ENCODE assay signal across 40 cellular contexts in genomic region chr6:10446548-10446947, GRCh38. TPM values are rescaled to one million over a fixed set of nuclear protein-coding genes. Genes with fewer than 3 reads are reported as not detected.
"Had no signal": no experiment of that assay in that cellular context is flagged by ENCODE, and none has a peak within 500 bp of the region (broad histone marks: within the 10 kb centered on the region; RNA-seq: fewer than 3 reads in every experiment).

No MANE protein-coding gene starts in this region.

- H3K9me3 Mint-ChIP-seq: activated naive CD4-positive, alpha-beta T cell treated with anti-CD3 and anti-CD28 coated beads for 36 hours; activated naive CD4-positive, alpha-beta T cell treated with anti-CD3 and anti-CD28 coated beads, Interleukin-2, amount 10 ng/mL, durations not matched to agents 7 days and 5 days; activated naive CD4-positive, alpha-beta T cell treated with anti-CD3 and anti-CD28 coated beads, Interleukin-2, amount 50 U/mL, for 24 hours; activated naive CD4-positive, alpha-beta T cell treated with anti-CD3 and anti-CD28 coated beads, Interleukin-2, amount 50 U/mL, for 72 hours; activated naive CD8-positive, alpha-beta T cell treated with anti-CD3 and anti-CD28 coated beads for 36 hours; activated naive CD8-positive, alpha-beta T cell treated with anti-CD3 and anti-CD28 coated beads, Interleukin-2, amount 10 ng/mL, durations not matched to agents 7 days and 5 days; activated naive CD8-positive, alpha-beta T cell treated with anti-CD3 and anti-CD28 coated beads, Interleukin-2, amount 50 U/mL, for 24 hours; activated T-cell treated with anti-CD3 and anti-CD28 coated beads, Interleukin-2, amount 50 U/mL, for 24 hours; activated T-cell treated with anti-CD3 and anti-CD28 coated beads, Interleukin-2, amount 50 U/mL, for 4 hours; activated T-cell treated with anti-CD3 and anti-CD28 coated beads, Interleukin-2, amount 50 U/mL, for 72 hours; activated T-helper 1 cell treated with anti-CD3 and anti-CD28 coated beads, Interleukin-12 subunit alpha, Interleukin-12 subunit beta, Interleukin-2, Interleukin-4 antibody, amounts not matched to agents 30 ng/mL and 10 ng/mL and 1 ng/mL, durations not matched to agents 14 hours and 24 hours and 36 hours; activated T-helper 17 cell treated with anti-CD3 and anti-CD28 coated beads, Interleukin-2, amount 50 U/mL, for 72 hours; central memory CD8-positive, alpha-beta T cell had no signal

- H3K27me3 ChIP-seq: adrenal gland, ascending aorta, body of pancreas, brain microvascular endothelial cell, breast epithelium, cardiac muscle cell had no signal

- FAIRE-seq: astrocyte, bronchial epithelial cell had no signal

- H3K4me3 Mint-ChIP-seq: activated naive CD4-positive, alpha-beta T cell treated with anti-CD3 and anti-CD28 coated beads for 36 hours; activated naive CD4-positive, alpha-beta T cell treated with anti-CD3 and anti-CD28 coated beads, Interleukin-2, amount 10 ng/mL, durations not matched to agents 7 days and 5 days; activated naive CD4-positive, alpha-beta T cell treated with anti-CD3 and anti-CD28 coated beads, Interleukin-2, amount 50 U/mL, for 24 hours; activated naive CD8-positive, alpha-beta T cell; activated naive CD8-positive, alpha-beta T cell treated with anti-CD3 and anti-CD28 coated beads for 36 hours; activated naive CD8-positive, alpha-beta T cell treated with anti-CD3 and anti-CD28 coated beads, Interleukin-2, amount 10 ng/mL, durations not matched to agents 7 days and 5 days; activated naive CD8-positive, alpha-beta T cell treated with anti-CD3 and anti-CD28 coated beads, Interleukin-2, amount 50 U/mL, for 24 hours; activated T-cell treated with anti-CD3 and anti-CD28 coated beads, Interleukin-2, amount 50 U/mL, for 24 hours; activated T-cell treated with anti-CD3 and anti-CD28 coated beads, Interleukin-2, amount 50 U/mL, for 4 hours; activated T-cell treated with anti-CD3 and anti-CD28 coated beads, Interleukin-2, amount 50 U/mL, for 72 hours; activated T-helper 1 cell treated with anti-CD3 and anti-CD28 coated beads, Interleukin-12 subunit alpha, Interleukin-12 subunit beta, Interleukin-2, Interleukin-4 antibody, amounts not matched to agents 30 ng/mL and 10 ng/mL and 1 ng/mL, durations not matched to agents 14 hours and 24 hours and 36 hours; activated T-helper 17 cell treated with anti-CD3 and anti-CD28 coated beads, Interleukin-2, amount 50 U/mL, for 72 hours; brain; central memory CD8-positive, alpha-beta T cell had no signal

- H3K27ac Mint-ChIP-seq: activated naive CD4-positive, alpha-beta T cell treated with anti-CD3 and anti-CD28 coated beads for 36 hours; activated naive CD4-positive, alpha-beta T cell treated with anti-CD3 and anti-CD28 coated beads, Interleukin-2, amount 10 ng/mL, durations not matched to agents 7 days and 5 days; activated naive CD4-positive, alpha-beta T cell treated with anti-CD3 and anti-CD28 coated beads, Interleukin-2, amount 50 U/mL, for 24 hours; activated naive CD4-positive, alpha-beta T cell treated with anti-CD3 and anti-CD28 coated beads, Interleukin-2, amount 50 U/mL, for 72 hours; activated naive CD8-positive, alpha-beta T cell; activated naive CD8-positive, alpha-beta T cell treated with anti-CD3 and anti-CD28 coated beads for 36 hours; activated naive CD8-positive, alpha-beta T cell treated with anti-CD3 and anti-CD28 coated beads, Interleukin-2, amount 10 ng/mL, durations not matched to agents 7 days and 5 days; activated naive CD8-positive, alpha-beta T cell treated with anti-CD3 and anti-CD28 coated beads, Interleukin-2, amount 50 U/mL, for 24 hours; activated T-cell treated with anti-CD3 and anti-CD28 coated beads, Interleukin-2, amount 50 U/mL, for 24 hours; activated T-cell treated with anti-CD3 and anti-CD28 coated beads, Interleukin-2, amount 50 U/mL, for 72 hours; activated T-helper 1 cell treated with anti-CD3 and anti-CD28 coated beads, Interleukin-12 subunit alpha, Interleukin-12 subunit beta, Interleukin-2, Interleukin-4 antibody, amounts not matched to agents 30 ng/mL and 10 ng/mL and 1 ng/mL, durations not matched to agents 14 hours and 24 hours and 36 hours; activated T-helper 17 cell treated with anti-CD3 and anti-CD28 coated beads, Interleukin-2, amount 50 U/mL, for 72 hours; activated T-helper 2 cell treated with anti-CD3 and anti-CD28 coated beads, Interferon-gamma antibody, Interleukin-2, Interleukin-4, amounts not matched to agents 10 μg/mL and 5 μg/mL and 100 μg/mL, durations not matched to agents 14 hours and 24 hours and 36 hours; brain had no signal

- H3K9me3 ChIP-seq: adrenal gland, ascending aorta, body of pancreas, breast epithelium had no signal

- H3K4me1 ChIP-seq: adrenal gland, ascending aorta, body of pancreas, breast epithelium had no signal

- H3K27ac ChIP-seq: adrenal gland, ascending aorta, body of pancreas, brain microvascular endothelial cell, breast epithelium, cardiac muscle cell had no signal

- DNase-seq: activated effector memory CD4-positive, alpha-beta T cell treated with anti-CD3 and anti-CD28 coated beads, Interleukin-2, amount 50 U/mL, for 16 hours; activated effector memory CD4-positive, alpha-beta T cell treated with Interleukin-2 at 50 U/mL for 16 hours; activated gamma-delta T cell; activated gamma-delta T cell treated with Interleukin-2 at 50 U/mL for 16 hours; activated naive CD4-positive, alpha-beta T cell; activated naive CD4-positive, alpha-beta T cell treated with anti-CD3 and anti-CD28 coated beads for 36 hours; activated naive CD4-positive, alpha-beta T cell treated with anti-CD3 and anti-CD28 coated beads, Interleukin-2, amount 10 ng/mL, durations not matched to agents 7 days and 5 days; activated naive CD4-positive, alpha-beta T cell treated with anti-CD3 and anti-CD28 coated beads, Interleukin-2, amount 50 U/mL, for 16 hours; activated naive CD4-positive, alpha-beta T cell treated with Interleukin-2 at 50 U/mL for 16 hours; activated naive CD8-positive, alpha-beta T cell treated with anti-CD3 and anti-CD28 coated beads for 36 hours; activated naive CD8-positive, alpha-beta T cell treated with anti-CD3 and anti-CD28 coated beads, Interleukin-2, amount 10 ng/mL, durations not matched to agents 7 days and 5 days; activated naive CD8-positive, alpha-beta T cell treated with anti-CD3 and anti-CD28 coated beads, Interleukin-2, amount 50 U/mL, for 24 hours; activated T-cell treated with anti-CD3 and anti-CD28 coated beads, Interleukin-2, amount 50 U/mL, for 1 hour; activated T-cell treated with anti-CD3 and anti-CD28 coated beads, Interleukin-2, amount 50 U/mL, for 24 hours; activated T-cell treated with anti-CD3 and anti-CD28 coated beads, Interleukin-2, amount 50 U/mL, for 4 hours; activated T-cell treated with anti-CD3 and anti-CD28 coated beads, Interleukin-2, amount 50 U/mL, for 48 hours; activated T-cell treated with anti-CD3 and anti-CD28 coated beads, Interleukin-2, amount 50 U/mL, for 72 hours; adrenal gland; amniotic stem cell; amygdala; anterior cingulate cortex; aorta; body of pancreas; brain microvascular endothelial cell; caudate nucleus; central memory CD4-positive, alpha-beta T cell; cerebellar nuclear complex had no signal

- ATAC-seq: activated naive CD4-positive, alpha-beta T cell treated with anti-CD3 and anti-CD28 coated beads, Interleukin-2, amount 50 U/mL, for 72 hours; activated naive CD8-positive, alpha-beta T cell treated with anti-CD3 and anti-CD28 coated beads, Interleukin-2, amount 50 U/mL, for 24 hours; activated T-cell treated with anti-CD3 and anti-CD28 coated beads, Interleukin-2, amount 50 U/mL, for 4 hours; activated T-cell treated with anti-CD3 and anti-CD28 coated beads, Interleukin-2, amount 50 U/mL, for 72 hours; activated T-helper 17 cell treated with anti-CD3 and anti-CD28 coated beads, Interleukin-2, amount 50 U/mL, for 72 hours; body of pancreas had no signal

- H3K4me3 ChIP-seq: adrenal gland, ascending aorta, body of pancreas, breast epithelium, cardiac muscle cell had no signal

- H3K36me3 ChIP-seq: adrenal gland, ascending aorta, brain microvascular endothelial cell, breast epithelium, cardiac muscle cell had no signal

- H3K4me1 Mint-ChIP-seq: activated naive CD4-positive, alpha-beta T cell treated with anti-CD3 and anti-CD28 coated beads, Interleukin-2, amount 10 ng/mL, durations not matched to agents 7 days and 5 days; activated naive CD4-positive, alpha-beta T cell treated with anti-CD3 and anti-CD28 coated beads, Interleukin-2, amount 50 U/mL, for 24 hours; activated naive CD8-positive, alpha-beta T cell treated with anti-CD3 and anti-CD28 coated beads for 36 hours; activated naive CD8-positive, alpha-beta T cell treated with anti-CD3 and anti-CD28 coated beads, Interleukin-2, amount 10 ng/mL, durations not matched to agents 7 days and 5 days; activated naive CD8-positive, alpha-beta T cell treated with anti-CD3 and anti-CD28 coated beads, Interleukin-2, amount 50 U/mL, for 24 hours; activated T-helper 17 cell treated with anti-CD3 and anti-CD28 coated beads, Interleukin-2, amount 50 U/mL, for 72 hours; central memory CD8-positive, alpha-beta T cell had no signal

- H3K36me3 Mint-ChIP-seq: activated naive CD4-positive, alpha-beta T cell treated with anti-CD3 and anti-CD28 coated beads, Interleukin-2, amount 10 ng/mL, durations not matched to agents 7 days and 5 days; activated naive CD4-positive, alpha-beta T cell treated with anti-CD3 and anti-CD28 coated beads, Interleukin-2, amount 50 U/mL, for 24 hours; activated naive CD4-positive, alpha-beta T cell treated with anti-CD3 and anti-CD28 coated beads, Interleukin-2, amount 50 U/mL, for 72 hours; activated naive CD8-positive, alpha-beta T cell; activated naive CD8-positive, alpha-beta T cell treated with anti-CD3 and anti-CD28 coated beads for 36 hours; activated naive CD8-positive, alpha-beta T cell treated with anti-CD3 and anti-CD28 coated beads, Interleukin-2, amount 10 ng/mL, durations not matched to agents 7 days and 5 days; brain had no signal

RNA-seq across cellular contexts. Expression of gene TFAP2A, which starts 31.7 kb away (rescaled TPM):
- total RNA-seq: activated naive CD8-positive, alpha-beta T cell treated with anti-CD3 and anti-CD28 coated beads, Interleukin-2, amount 10 ng/mL, durations not matched to agents 7 days and 5 days; activated T-helper 1 cell treated with anti-CD3 and anti-CD28 coated beads, Interleukin-12 subunit alpha, Interleukin-12 subunit beta, Interleukin-2, Interleukin-4 antibody, amounts not matched to agents 30 ng/mL and 10 ng/mL and 1 ng/mL, durations not matched to agents 14 hours and 24 hours and 36 hours; body of pancreas; cardiac muscle cell had no signal
